ENCODE assay signal across 1 cellular context in genomic region chr7:102317231-102318059, GRCh38.
A peak's percentile ranks its signal among the peaks of the same experiment; 100 is the strongest.
TF ChIP-seq lines count a peak whose summit lies in the region.

No MANE protein-coding gene starts in this region.

TF ChIP-seq in GM12878, 131 proteins besides CTCF, POLR2A, EP300 and RAD21:
- no peak for TF ChIP-seq POLR2AphosphoS5 (IDR thresholded peaks at IDR 0.05; ENCODE audit: low read length)
- peak; percentile 17; the same call in 1 of the 2 replicates for TF ChIP-seq SMC3 (IDR thresholded peaks at IDR 0.05; ENCODE audit: borderline replicate concordance, low read length)
- 0 out of 2 replicates have a peak, but pooled peaks have one; percentile 31 for TF ChIP-seq TCF12 (IDR thresholded peaks at IDR 0.05; ENCODE audit: low read depth, low read length)
TF ChIP-seq in GM12878: peak in this region for 2.
